12 cellular contexts compared by ENCODE assay signal in genomic region chr1:59718064-59718988, GRCh38.
A peak's percentile ranks its signal among the peaks of the same experiment; 100 is the strongest.
DNase-seq lines count a peak whose midpoint lies in the region; TF ChIP-seq lines count a peak whose summit lies in the region.
"Had no signal": no experiment of that assay in that cellular context is flagged by ENCODE, and none has a peak within 500 bp of the region (broad histone marks: within the 10 kb centered on the region; RNA-seq: fewer than 3 reads in every experiment).

No MANE protein-coding gene starts in this region.

- H3K4me3 ChIP-seq in esophagus squamous epithelium = no peak overlapping the region
- H3K4me3 ChIP-seq: SJSA1 had no signal

- 75 to 79% methylated on average over 6 to 7 of the region's 7 CpGs for WGBS in esophagus squamous epithelium, 2 donors

- peaks cover 0 to 7% (median 4%) of the 10 kb centered on the region in 3 donors for H3K9me3 ChIP-seq in esophagus squamous epithelium
- H3K9me3 ChIP-seq: SJSA1 had no signal

- peak overlapping the region in 1 of 4 donors; percentile 41 for H3K27ac ChIP-seq in esophagus squamous epithelium
- H3K27ac ChIP-seq: HL-60, SJSA1 had no signal

- in situ Hi-C loops in GM13976 (cut with MboI; ENCODE audit: low sequenced_read_pairs, unreplicated experiment) = loop anchor here (10.0 kb wide), 1 partner anchor 974 kb away; no protein-coding TSS in a partner anchor

- TF ChIP-seq CTCF in GM13976 (IDR thresholded peaks at IDR 0.05; ENCODE audit: borderline replicate concordance, control extremely low read depth, extremely low read depth, insufficient read depth, missing control alignments) (peak; percentile 14), esophagus squamous epithelium (IDR thresholded peaks at IDR 0.05) (peak in 4 of 6 experiments; percentile 17 to 54 (median 36))

- H3K36me3 ChIP-seq in esophagus squamous epithelium = no peaks in the 10 kb centered on the region
- H3K36me3 ChIP-seq: SJSA1 had no signal

- peaks cover 0 to 32% (median 0%) of the 10 kb centered on the region in 3 donors for H3K4me1 ChIP-seq in esophagus squamous epithelium
- H3K4me1 ChIP-seq: SJSA1 had no signal

- intact Hi-C loops in esophagus squamous epithelium (cut with DNase I) = no loop called here

- no peak for TF ChIP-seq POLR2A in esophagus squamous epithelium (IDR thresholded peaks at IDR 0.05)

- no peaks in the 10 kb centered on the region for H3K27me3 ChIP-seq in esophagus squamous epithelium
- H3K27me3 ChIP-seq: SJSA1 had no signal

- no peak for DNase-seq in GM13976 (ENCODE audit: low spot score)
- peak; percentile 3 for DNase-seq in NCI-H526 treated with DMSO at 0.1 percent for 48 hours (lab: John Stamatoyannopoulos, UW)
- no peak for DNase-seq in esophagus squamous epithelium (lab: John Stamatoyannopoulos, UW)
- DNase-seq in renal cortical epithelial cell (ENCODE audit: low read depth) = peak; percentile 35
- no peak for DNase-seq in inferior parietal cortex (ENCODE audit: extremely low spot score)
- no peak for DNase-seq in cerebellar cortex (ENCODE audit: low spot score)
- DNase-seq in HPDE6-E6E7 (ENCODE audit: extremely low spot score) = no peak
- DNase-seq in HuH-7 (ENCODE audit: low spot score) = no peak
- DNase-seq: activated naive CD4-positive, alpha-beta T cell treated with anti-CD3 and anti-CD28 coated beads, Interleukin-2, amount 50 U/mL, for 16 hours; stimulated activated CD4-positive, alpha-beta T cell treated with anti-CD3 and anti-CD28 coated beads, Interleukin-15, amount 100 ng/mL, for 24 hours had no signal

Comparison
In these comparisons a context has a peak if more than half of its experiments do, and no peak if none do; other contexts are left out.
1. DNase-seq: peak in NCI-H526 treated with DMSO at 0.1 percent for 48 hours (single experiment) and renal cortical epithelial cell (single experiment); none in GM13976 (single experiment), esophagus squamous epithelium (single experiment), inferior parietal cortex (single experiment), cerebellar cortex (single experiment), HPDE6-E6E7 (single experiment) and HuH-7 (single experiment).